ENCODE assay signal across 3 cellular contexts in genomic region chr18:53324353-53324752, GRCh38.
"Had no signal": no experiment of that assay in that cellular context is flagged by ENCODE, and none has a peak within 500 bp of the region (broad histone marks: within the 10 kb centered on the region; RNA-seq: fewer than 3 reads in every experiment).

No MANE protein-coding gene starts in this region.

- ATAC-seq: GM12878 had no signal

- DNase-seq: GDM1, GF-D8 had no signal

- H3K4me3 ChIP-seq: GM12878 had no signal
